ENCODE assay signal across 8 cellular contexts in the genomic region with DNA sequence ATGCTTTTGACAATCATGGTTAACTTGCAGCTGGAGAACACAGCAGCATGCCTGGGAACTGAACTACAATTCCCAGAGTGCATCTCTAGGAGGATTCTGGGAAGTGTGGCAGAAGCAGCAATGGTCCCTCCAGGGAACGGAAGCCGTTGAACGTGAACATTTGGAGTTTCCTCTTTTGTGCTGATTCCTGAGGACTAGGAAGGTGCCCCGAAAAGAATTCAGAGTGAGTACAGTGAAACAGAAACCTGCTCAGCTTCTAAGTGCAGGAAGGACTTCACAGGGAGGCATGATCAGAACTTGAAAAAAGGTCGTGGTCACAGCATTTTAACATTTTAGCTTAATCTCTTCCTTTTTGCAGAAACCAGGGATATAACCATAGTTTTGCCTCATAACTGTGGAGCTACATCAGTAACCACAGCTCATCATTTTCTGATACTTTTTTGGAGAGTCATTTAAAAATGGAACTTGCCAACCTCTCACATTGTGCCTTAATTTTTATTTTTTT. TPM values are rescaled to one million over a fixed set of nuclear protein-coding genes. Genes with fewer than 3 reads are reported as not detected.
DNase-seq lines count a peak whose midpoint lies in the region; ATAC-seq, FAIRE-seq and TF ChIP-seq lines count a peak whose summit lies in the region.

Gene NUDT13 (plus strand): TSS at position 111 of the 505 bp plus-strand sequence. CDS start 3,911 bp downstream, outside the sequence.

- H3K4me3 ChIP-seq in Karpas-422 (ENCODE audit: low read length) (peak within 1 kb of the TSS; percentile 69), iPS-18c (ENCODE audit: insufficient read depth, low read depth, low read length) (peak within 1 kb of the TSS; percentile 56), gastrocnemius medialis (peak within 1 kb of the TSS; percentile 60 to 70 (median 65))

- H3K79me2 ChIP-seq in Karpas-422 (ENCODE audit: low read length): no peaks in the 10 kb centered on the region

- peak; percentile 85 to 87 for ATAC-seq in gastrocnemius medialis

- H3K27ac ChIP-seq in Karpas-422 (ENCODE audit: low read length): peak within 1 kb of the TSS; percentile 61
- H3K27ac ChIP-seq in caudate nucleus (ENCODE audit: low read depth, low read length): peak within 1 kb of the TSS; percentile 71
- peak within 1 kb of the TSS; percentile 91 to 96 (median 94) for H3K27ac ChIP-seq in gastrocnemius medialis

- FAIRE-seq in GM19239 (lab: Jason Lieb, UNC) (peak; percentile 95), TTC549 (lab: Jason Lieb, UNC) (peak; percentile 82)

- H3K9me3 ChIP-seq in Karpas-422 (ENCODE audit: low read length): peaks cover 6% of the 10 kb centered on the region; the same call in 1 of the 2 replicates
- H3K9me3 ChIP-seq in iPS-18c (ENCODE audit: control insufficient read depth, insufficient read depth, low read length): no peaks in the 10 kb centered on the region
- no peaks in the 10 kb centered on the region for H3K9me3 ChIP-seq in gastrocnemius medialis

- no peak for TF ChIP-seq CTCF in gastrocnemius medialis (IDR thresholded peaks at IDR 0.05 in 4 of 5, conservative IDR thresholded peaks at IDR 0.05 in 1 of 5)

- DNase-seq in ACHN (peak; percentile 85), GM19239 (ENCODE audit: insufficient read length, low spot score) (peak; percentile 69), Karpas-422 (peak; percentile 76), caudate nucleus (lab: John Stamatoyannopoulos, UW) (peak in 54 of 61 donors; percentile 13 to 90 (median 63)), gastrocnemius medialis (peak; percentile 73 to 75), cortex of kidney (lab: John Stamatoyannopoulos, UW) (no peak)

- no peaks in the 10 kb centered on the region for H3K27me3 ChIP-seq in Karpas-422 (ENCODE audit: low read length)
- no peaks in the 10 kb centered on the region for H3K27me3 ChIP-seq in gastrocnemius medialis

- H3K36me3 ChIP-seq in Karpas-422 (ENCODE audit: insufficient read depth, low read length): 0 out of 2 replicates have a peak, but pooled peaks cover 5% of the 10 kb centered on the region
- no peaks in the 10 kb centered on the region for H3K36me3 ChIP-seq in gastrocnemius medialis

- H3K9ac ChIP-seq in Karpas-422 (ENCODE audit: low read length): peak within 1 kb of the TSS; percentile 67

- in situ Hi-C loops in ACHN (cut with HindIII; ENCODE audit: low pct_ligation_motif_present, low pct_unique_long_range_greater_than_20kb, low sequenced_read_pairs) (no loop called here), gastrocnemius medialis (cut with MboI; ENCODE audit: low sequenced_read_pairs in 4 of 4) (no loop called here)

- no peaks in the 10 kb centered on the region for H3K9me2 ChIP-seq in Karpas-422 (replicated peaks; ENCODE audit: insufficient read depth, low read length)

- H3K4me2 ChIP-seq in Karpas-422 (ENCODE audit: low read depth, low read length, poor library complexity, severe bottlenecking): peak within 1 kb of the TSS; percentile 70

- H2AFZ ChIP-seq in Karpas-422 (ENCODE audit: low read length): peak within 1 kb of the TSS; percentile 61; the same call in 1 of the 2 replicates

- intact Hi-C loops in gastrocnemius medialis (cut with DNase I; ENCODE audit: low total_unique reads): loop anchor here (1.0 kb wide), 1 partner anchor 13 kb away; no protein-coding TSS in a partner anchor

- no peaks in the 10 kb centered on the region for H4K20me1 ChIP-seq in Karpas-422 (ENCODE audit: insufficient read depth, low read depth, low read length)

- TF ChIP-seq POLR2A in gastrocnemius medialis (IDR thresholded peaks at IDR 0.05): peak in 1 of 2 donors; percentile 72

- H3K4me1 ChIP-seq in Karpas-422 (ENCODE audit: low read length): peaks cover 5% of the 10 kb centered on the region; the same call in 1 of the 2 replicates
- peaks cover 20 to 30% of the 10 kb centered on the region in 2 donors for H3K4me1 ChIP-seq in gastrocnemius medialis

RNA-seq across cellular contexts. Expression of gene NUDT13, which starts in this region (rescaled TPM):
- total RNA-seq in Karpas-422 (2014; rRNA removed; shearing (Covaris generic); ENCODE audit: low replicate concordance): 1.3 and 2.7 TPM in 2 replicates
- 1 to 10 TPM; 1.7 to 5.3 (median 2.0) TPM for total RNA-seq in gastrocnemius medialis
